8 cellular contexts compared by ENCODE assay signal in the genomic region with DNA sequence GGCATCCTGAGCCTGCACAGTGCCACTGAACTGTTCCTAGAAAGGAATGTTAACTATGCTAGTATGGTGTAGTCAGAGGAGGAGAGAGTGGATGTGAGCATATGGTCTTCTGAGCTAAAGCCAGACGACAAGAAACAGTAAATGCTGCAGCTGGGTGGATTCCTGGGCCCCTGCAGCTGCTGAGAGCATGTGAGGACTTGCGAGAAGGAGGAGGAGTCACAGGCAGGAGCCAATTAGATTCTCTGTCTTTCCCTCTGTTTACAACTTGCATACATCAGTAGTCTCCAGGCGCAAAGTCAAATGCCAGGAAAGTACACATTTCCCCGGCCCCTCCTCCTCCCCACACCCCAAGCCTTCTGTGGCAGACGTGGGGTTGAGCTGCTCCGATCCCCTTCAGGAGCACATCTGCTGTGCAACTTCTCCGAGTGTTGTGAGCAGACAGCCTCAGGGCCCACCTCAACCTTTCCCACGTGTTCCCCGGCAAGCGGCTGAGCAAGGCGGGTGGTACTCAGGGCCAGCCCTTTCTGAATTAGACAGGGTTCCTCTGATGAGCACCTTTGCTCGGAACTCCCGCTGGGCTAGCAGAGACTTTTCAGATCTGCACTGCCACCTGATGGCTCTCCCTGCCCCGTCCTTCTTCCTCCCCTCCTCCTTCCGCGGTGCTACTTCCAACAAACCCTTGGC.
A peak's percentile ranks its signal among the peaks of the same experiment; 100 is the strongest.
DNase-seq lines count a peak whose midpoint lies in the region; ATAC-seq, FAIRE-seq and TF ChIP-seq lines count a peak whose summit lies in the region.

No MANE protein-coding gene starts in this region.

- RAD21 ChIA-PET in GM12878 (lab: Charles Lee; ENCODE audit: unreplicated experiment), result interaction anchor here (0.6 kb wide), 1 partner anchor 68 kb away, joined by 3 read pairs; no protein-coding TSS in a partner anchor

- TF ChIP-seq RAD21 in GM12878 (IDR thresholded peaks at IDR 0.05; ENCODE audit: insufficient read depth, low read depth, low read length), result no peak

- BruUV-seq in Panc1 (replicated peaks; lab: Mats Ljungman, UMichigan) (no TSS peak), GM12878 (replicated peaks; lab: Mats Ljungman, UMichigan) (no TSS peak)

- TF ChIP-seq CTCF in Panc1 (IDR thresholded peaks at IDR 0.05), result peak; percentile 31
- peak; percentile 4 to 52 (median 28); a peak in 3 of 6 replicates for TF ChIP-seq CTCF in GM12878 (IDR thresholded peaks at IDR 0.05 in 2 of 3, conservative IDR thresholded peaks at IDR 0.05 in 1 of 3; ENCODE audit: control insufficient read depth in 2 of 3, extremely low read depth in 1 of 3, insufficient read depth in 1 of 3, low read depth in 3 of 3, low read length in 3 of 3)

- peak overlapping the region; percentile 3; the same call in 1 of the 2 replicates for H2AFZ ChIP-seq in GM12878 (ENCODE audit: control insufficient read depth, low read depth, low read length)

- in situ Hi-C loops in Panc1 (cut with HindIII; ENCODE audit: low pct_unique_long_range_greater_than_20kb, low sequenced_read_pairs), result no loop called here
- in situ Hi-C loops in GM12878 (cut with MboI), result no loop called here

- TF ChIP-seq EP300 in GM12878 (IDR thresholded peaks at IDR 0.05; ENCODE audit: borderline replicate concordance in 1 of 2, control insufficient read depth in 1 of 2, low read depth in 2 of 2, low read length in 2 of 2), result no peak

- 12% methylated on average over 14 of the region's 16 CpGs for WGBS in GM12878 (ENCODE audit: insufficient coverage, insufficient replicate concordance, low lambda C conversion rate, missing lambda C conversion rate)

- no peaks in the 10 kb centered on the region for H3K9me3 Mint-ChIP-seq in stimulated activated memory B cell treated with anti-CD40 and anti-IgM and Interleukin-4, amounts not matched to agents 10 μg/mL and 1 μg/mL and 100 μg/mL, for 72 hours

- no peaks in the 10 kb centered on the region for H3K36me3 ChIP-seq in Panc1 (ENCODE audit: control insufficient read depth, insufficient read depth, low read length)
- H3K36me3 ChIP-seq in GM12878 (ENCODE audit: control insufficient read depth in 2 of 2, insufficient read depth in 2 of 2, low read length in 1 of 2), result no peaks in the 10 kb centered on the region

- H3K36me3 Mint-ChIP-seq in stimulated activated memory B cell treated with anti-CD40 and anti-IgM and Interleukin-4, amounts not matched to agents 10 μg/mL and 1 μg/mL and 100 μg/mL, for 72 hours, result no peaks in the 10 kb centered on the region

- H3K27ac Mint-ChIP-seq in stimulated activated memory B cell treated with anti-CD40 and anti-IgM and Interleukin-4, amounts not matched to agents 10 μg/mL and 1 μg/mL and 100 μg/mL, for 72 hours, result peak overlapping the region; percentile 48

- POLR2A ChIA-PET in Panc1 (lab: Charles Lee) (no interaction called here), GM12878 (lab: Charles Lee) (no interaction called here)

- H3K4me3 Mint-ChIP-seq in stimulated activated memory B cell treated with anti-CD40 and anti-IgM and Interleukin-4, amounts not matched to agents 10 μg/mL and 1 μg/mL and 100 μg/mL, for 72 hours, result peak overlapping the region; percentile 68

- no peaks in the 10 kb centered on the region for H3K79me2 ChIP-seq in GM12878 (ENCODE audit: control insufficient read depth, insufficient read depth, low read length)

- CTCF ChIA-PET in Panc1 (lab: Charles Lee) (interaction anchor here (0.6 kb wide), 1 partner anchor 143 kb away, joined by 4 read pairs; no protein-coding TSS in a partner anchor), GM12878 (lab: Yijun Ruan, JAX) (interaction anchor here (1.0 kb wide), 1 partner anchor 656 kb away, joined by 4 read pairs; no protein-coding TSS in a partner anchor)

- SMC1A ChIA-PET in GM12878 (lab: Charles Lee; ENCODE audit: uncharacterized antibody, unreplicated experiment), result interaction anchor here (1.0 kb wide), 1 partner anchor 657 kb away, joined by 4 read pairs; no protein-coding TSS in a partner anchor

- no peak overlapping the region for H3K27ac ChIP-seq in Panc1 (ENCODE audit: low read length)
- H3K27ac ChIP-seq in GM12878 (ENCODE audit: control insufficient read depth, insufficient read depth), result no peak overlapping the region

- H3K9ac ChIP-seq in GM12878 (ENCODE audit: control insufficient read depth, insufficient read depth, low read length), result no peak overlapping the region

- TF ChIP-seq POLR2A in GM12878 (IDR thresholded peaks at IDR 0.05; ENCODE audit: low read depth, low read length), result no peak

- no peaks in the 10 kb centered on the region for H4K20me1 ChIP-seq in GM12878 (ENCODE audit: control insufficient read depth, insufficient read depth)

- H3K27me3 Mint-ChIP-seq in stimulated activated memory B cell treated with anti-CD40 and anti-IgM and Interleukin-4, amounts not matched to agents 10 μg/mL and 1 μg/mL and 100 μg/mL, for 72 hours, result peaks cover 41% of the 10 kb centered on the region

- intact Hi-C loops in Panc1 (cut with micrococcal nuclease; ENCODE audit: unreplicated experiment) (no loop called here), GM12878 (cut with micrococcal nuclease; ENCODE audit: unreplicated experiment) (loop anchor here (5.0 to 10.0 kb wide), 2 partner anchors 205 to 377 kb away; a partner anchor contains a TSS)

- FAIRE-seq in GM12878 (lab: Jason Lieb, UNC), result no peak

- DNase-seq in EL (peak; percentile 62), Panc1 (ENCODE audit: low read depth, low spot score) (no peak), GM12878 (ENCODE audit: low read depth, low spot score) (peak; percentile 33), islet precursor cell (peak; percentile 95), GOT3 (lab: John Stamatoyannopoulos, UW) (no peak)

- H3K9me3 ChIP-seq in Panc1 (ENCODE audit: control insufficient read depth, insufficient read depth, low read depth, low read length) (no peaks in the 10 kb centered on the region), GM12878 (replicated peaks; ENCODE audit: control insufficient read depth, insufficient read depth, low read length) (no peaks in the 10 kb centered on the region)

- 0 out of 2 replicates have a peak overlapping the region, but pooled peaks have one; percentile 7 for H3K4me2 ChIP-seq in GM12878 (ENCODE audit: control insufficient read depth, insufficient read depth)

- H3K4me1 Mint-ChIP-seq in stimulated activated memory B cell treated with anti-CD40 and anti-IgM and Interleukin-4, amounts not matched to agents 10 μg/mL and 1 μg/mL and 100 μg/mL, for 72 hours, result peaks cover 43% of the 10 kb centered on the region

- H3K4me1 ChIP-seq in Panc1 (ENCODE audit: control insufficient read depth, insufficient read depth, low read length), result no peaks in the 10 kb centered on the region
- H3K4me1 ChIP-seq in GM12878 (ENCODE audit: control insufficient read depth, insufficient read depth, low read length), result peaks cover 5% of the 10 kb centered on the region; the same call in 1 of the 2 replicates

- H3K27me3 ChIP-seq in Panc1 (ENCODE audit: control insufficient read depth, insufficient read depth, low read length) (no peaks in the 10 kb centered on the region), GM12878 (replicated peaks in 1 of 2; ENCODE audit: control insufficient read depth in 2 of 2, insufficient read depth in 2 of 2, low read length in 1 of 2) (no peaks in the 10 kb centered on the region)

- peak; percentile 46 for ATAC-seq in HG03095 (IDR thresholded peaks at IDR 0.05; ENCODE audit: unreplicated experiment)
- peak; percentile 56; the same call in 1 of the 2 replicates for ATAC-seq in Panc1
- ATAC-seq in GM12878, result peak; percentile 53
- peak; percentile 81 for ATAC-seq in stimulated activated memory B cell treated with anti-CD40 and anti-IgM and Interleukin-4, amounts not matched to agents 10 μg/mL and 1 μg/mL and 100 μg/mL, for 72 hours
- no peak for ATAC-seq in HG02759 (IDR thresholded peaks at IDR 0.05; ENCODE audit: unreplicated experiment)

- H3K4me3 ChIP-seq in Panc1 (ENCODE audit: low read depth in 2 of 2, low read length in 2 of 2) (no peak overlapping the region), GM12878 (no peak overlapping the region)

TF ChIP-seq in GM12878, 131 proteins besides CTCF, POLR2A, EP300 and RAD21:
- peak; percentile 91 for TF ChIP-seq RFX5 (IDR thresholded peaks at IDR 0.05; ENCODE audit: low read depth, low read length)
- TF ChIP-seq CREB1 (IDR thresholded peaks at IDR 0.05; ENCODE audit: low read depth), result 0 out of 2 replicates have a peak, but pooled peaks have one; percentile 24
- TF ChIP-seq TAF1 (IDR thresholded peaks at IDR 0.05; ENCODE audit: borderline replicate concordance, low read depth, low read length), result no peak
- TF ChIP-seq SMC3 (IDR thresholded peaks at IDR 0.05; ENCODE audit: borderline replicate concordance, low read length), result peak; percentile 33; the same call in 1 of the 2 replicates
- TF ChIP-seq, protein P1, sequence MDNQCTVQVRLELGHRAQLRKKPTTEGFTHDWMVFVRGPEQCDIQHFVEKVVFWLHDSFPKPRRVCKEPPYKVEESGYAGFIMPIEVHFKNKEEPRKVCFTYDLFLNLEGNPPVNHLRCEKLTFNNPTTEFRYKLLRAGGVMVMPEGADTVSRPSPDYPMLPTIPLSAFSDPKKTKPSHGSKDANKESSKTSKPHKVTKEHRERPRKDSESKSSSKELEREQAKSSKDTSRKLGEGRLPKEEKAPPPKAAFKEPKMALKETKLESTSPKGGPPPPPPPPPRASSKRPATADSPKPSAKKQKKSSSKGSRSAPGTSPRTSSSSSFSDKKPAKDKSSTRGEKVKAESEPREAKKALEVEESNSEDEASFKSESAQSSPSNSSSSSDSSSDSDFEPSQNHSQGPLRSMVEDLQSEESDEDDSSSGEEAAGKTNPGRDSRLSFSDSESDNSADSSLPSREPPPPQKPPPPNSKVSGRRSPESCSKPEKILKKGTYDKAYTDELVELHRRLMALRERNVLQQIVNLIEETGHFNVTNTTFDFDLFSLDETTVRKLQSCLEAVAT (IDR thresholded peaks at IDR 0.05), result no peak

Comparison
In these comparisons a context has a peak if more than half of its experiments do, and no peak if none do; other contexts are left out.
1. DNase-seq: peak in EL (single experiment), GM12878 (single experiment) and islet precursor cell (single experiment); none in Panc1 (single experiment) and GOT3 (single experiment).